ENCODE assay signal across 25 cellular contexts in the genomic region with DNA sequence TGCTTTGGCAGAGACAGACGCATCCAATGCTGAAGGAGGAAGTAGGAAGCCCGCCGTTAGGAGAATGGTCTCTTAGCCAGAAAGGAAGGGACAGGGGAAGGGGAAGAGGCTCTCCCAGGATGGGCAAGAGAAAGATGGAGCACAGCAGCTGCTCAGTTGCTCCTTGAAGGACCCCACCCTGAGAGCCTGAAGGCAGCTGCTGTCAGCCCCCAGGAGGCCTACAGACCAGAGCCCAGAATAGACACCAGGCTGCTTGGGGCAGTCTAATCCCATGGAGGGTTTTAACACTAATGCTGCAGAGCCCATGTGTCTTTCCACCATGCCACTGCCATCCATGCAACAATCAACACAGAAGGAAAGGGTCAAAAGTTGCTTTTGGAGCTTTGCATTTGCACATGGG. TPM values are rescaled to one million over a fixed set of nuclear protein-coding genes. Genes with fewer than 3 reads are reported as not detected.
"Had no signal": no experiment of that assay in that cellular context is flagged by ENCODE, and none has a peak within 500 bp of the region (broad histone marks: within the 10 kb centered on the region; RNA-seq: fewer than 3 reads in every experiment).

No MANE protein-coding gene starts in this region.

- H3K4me1 ChIP-seq: foreskin keratinocyte, lower lobe of right lung, prostate gland had no signal

- H3K4me3 ChIP-seq: lower lobe of right lung, mucosa of descending colon, ovary, prostate gland, thoracic aorta had no signal

- H3K27ac Mint-ChIP-seq: activated CD4-positive, alpha-beta memory T cell treated with anti-CD3 and anti-CD28 coated beads for 36 hours; activated naive CD4-positive, alpha-beta T cell treated with anti-CD3 and anti-CD28 coated beads, Interleukin-2, amount 50 U/mL, for 72 hours; activated T-helper 1 cell treated with anti-CD3 and anti-CD28 coated beads, Interleukin-12 subunit alpha, Interleukin-12 subunit beta, Interleukin-2, Interleukin-4 antibody, amounts not matched to agents 30 ng/mL and 10 ng/mL and 1 ng/mL, durations not matched to agents 14 hours and 24 hours and 36 hours; naive thymus-derived CD4-positive, alpha-beta T cell; T-helper 1 cell treated with Interleukin-12 subunit alpha and Interleukin-12 subunit beta and Interleukin-4 antibody, amounts not matched to agents 30 μg/mL and 1 μg/mL, for 36 hours had no signal

- DNase-seq: activated CD4-positive, alpha-beta memory T cell treated with anti-CD3 and anti-CD28 coated beads for 36 hours; activated CD4-positive, alpha-beta T cell treated with anti-CD3 and anti-CD28 coated beads for 48 hours; activated gamma-delta T cell; aorta; brain microvascular endothelial cell; caudate nucleus; dermis blood vessel endothelial cell; effector CD8-positive, alpha-beta T cell; foreskin keratinocyte; kidney; lower lobe of right lung; mesendoderm; mucosa of descending colon; naive thymus-derived CD4-positive, alpha-beta T cell; ovary; stimulated activated CD4-positive, alpha-beta T cell treated with anti-CD3 and anti-CD28 coated beads, Interleukin-4, amount 100 ng/mL, for 24 hours; stimulated activated naive CD4-positive, alpha-beta T cell treated with Interleukin-2 at 50 U/mL for 16 hours had no signal

- FAIRE-seq: kidney had no signal

- H3K36me3 Mint-ChIP-seq: activated CD4-positive, alpha-beta memory T cell treated with anti-CD3 and anti-CD28 coated beads for 36 hours; activated naive CD4-positive, alpha-beta T cell treated with anti-CD3 and anti-CD28 coated beads, Interleukin-2, amount 50 U/mL, for 72 hours; naive thymus-derived CD4-positive, alpha-beta T cell had no signal

- H3K9me3 Mint-ChIP-seq: activated CD4-positive, alpha-beta memory T cell treated with anti-CD3 and anti-CD28 coated beads for 36 hours; activated naive CD4-positive, alpha-beta T cell treated with anti-CD3 and anti-CD28 coated beads, Interleukin-2, amount 50 U/mL, for 72 hours; activated T-helper 1 cell treated with anti-CD3 and anti-CD28 coated beads, Interleukin-12 subunit alpha, Interleukin-12 subunit beta, Interleukin-2, Interleukin-4 antibody, amounts not matched to agents 30 ng/mL and 10 ng/mL and 1 ng/mL, durations not matched to agents 14 hours and 24 hours and 36 hours; naive thymus-derived CD4-positive, alpha-beta T cell; T-helper 1 cell treated with Interleukin-12 subunit alpha and Interleukin-12 subunit beta and Interleukin-4 antibody, amounts not matched to agents 30 μg/mL and 1 μg/mL, for 36 hours had no signal

- H3K36me3 ChIP-seq: brain microvascular endothelial cell, lower lobe of right lung, ovary, prostate gland, thoracic aorta had no signal

- H3K9me3 ChIP-seq: lower lobe of right lung, mucosa of descending colon, ovary, prostate gland, thoracic aorta had no signal

- H3K27ac ChIP-seq: brain microvascular endothelial cell, foreskin keratinocyte, lower lobe of right lung, ovary, prostate gland, thoracic aorta had no signal

- H3K4me3 Mint-ChIP-seq: activated CD4-positive, alpha-beta memory T cell treated with anti-CD3 and anti-CD28 coated beads for 36 hours; activated T-helper 1 cell treated with anti-CD3 and anti-CD28 coated beads, Interleukin-12 subunit alpha, Interleukin-12 subunit beta, Interleukin-2, Interleukin-4 antibody, amounts not matched to agents 30 ng/mL and 10 ng/mL and 1 ng/mL, durations not matched to agents 14 hours and 24 hours and 36 hours; naive thymus-derived CD4-positive, alpha-beta T cell; T-helper 1 cell treated with Interleukin-12 subunit alpha and Interleukin-12 subunit beta and Interleukin-4 antibody, amounts not matched to agents 30 μg/mL and 1 μg/mL, for 36 hours had no signal

- H3K27me3 ChIP-seq: ovary had no signal

RNA-seq across cellular contexts. Expression of gene C7orf33, which starts 3.5 kb away (rescaled TPM):
- total RNA-seq: activated CD4-positive, alpha-beta memory T cell treated with anti-CD3 and anti-CD28 coated beads for 36 hours; activated naive CD4-positive, alpha-beta T cell treated with anti-CD3 and anti-CD28 coated beads, Interleukin-2, amount 50 U/mL, for 72 hours; activated T-helper 1 cell treated with anti-CD3 and anti-CD28 coated beads, Interleukin-12 subunit alpha, Interleukin-12 subunit beta, Interleukin-2, Interleukin-4 antibody, amounts not matched to agents 30 ng/mL and 10 ng/mL and 1 ng/mL, durations not matched to agents 14 hours and 24 hours and 36 hours; aorta; dermis blood vessel endothelial cell; foreskin keratinocyte; glomerular endothelial cell; kidney; left lobe of liver; lower lobe of right lung; mucosa of descending colon; naive thymus-derived CD4-positive, alpha-beta T cell; ovary; prostate gland; thoracic aorta; ureter had no signal
